In genomic region chr10:12350925-12351324, GRCh38 we compare ENCODE assay signal across 7 cellular contexts. TPM values are rescaled to one million over a fixed set of nuclear protein-coding genes. Genes with fewer than 3 reads are reported as not detected.
DNase-seq lines count a peak whose midpoint lies in the region; ATAC-seq and TF ChIP-seq lines count a peak whose summit lies in the region.

No MANE protein-coding gene starts in this region.

- peaks cover 5% of the 10 kb centered on the region for H3K27me3 Mint-ChIP-seq in activated CD4-positive, alpha-beta memory T cell treated with anti-CD3 and anti-CD28 coated beads for 36 hours
- H3K27me3 Mint-ChIP-seq in stimulated activated memory B cell treated with anti-CD40 and anti-IgM and Interleukin-4, amounts not matched to agents 10 μg/mL and 1 μg/mL and 100 μg/mL, for 72 hours = no peaks in the 10 kb centered on the region

- peaks cover 51% of the 10 kb centered on the region for H3K4me1 Mint-ChIP-seq in activated CD4-positive, alpha-beta memory T cell treated with anti-CD3 and anti-CD28 coated beads for 36 hours (ENCODE audit: low read depth)
- peaks cover 73% of the 10 kb centered on the region for H3K4me1 Mint-ChIP-seq in stimulated activated memory B cell treated with anti-CD40 and anti-IgM and Interleukin-4, amounts not matched to agents 10 μg/mL and 1 μg/mL and 100 μg/mL, for 72 hours

- H3K27ac Mint-ChIP-seq in activated CD4-positive, alpha-beta memory T cell treated with anti-CD3 and anti-CD28 coated beads for 36 hours = peak overlapping the region; percentile 82
- peak overlapping the region; percentile 95 for H3K27ac Mint-ChIP-seq in stimulated activated memory B cell treated with anti-CD40 and anti-IgM and Interleukin-4, amounts not matched to agents 10 μg/mL and 1 μg/mL and 100 μg/mL, for 72 hours

- H3K9me3 ChIP-seq in iPS-18c (ENCODE audit: control insufficient read depth, insufficient read depth, low read length) = no peaks in the 10 kb centered on the region

- POLR2A ChIA-PET in activated CD4-positive, alpha-beta memory T cell treated with anti-CD3 and anti-CD28 coated beads for 36 hours (lab: Charles Lee) = interaction anchor here (0.7 to 1.3 kb wide), 3 partner anchors 8 to 376 kb away, joined by 3 read pairs; no protein-coding TSS in a partner anchor

- no peak for ATAC-seq in stimulated activated memory B cell treated with anti-CD40 and anti-IgM and Interleukin-4, amounts not matched to agents 10 μg/mL and 1 μg/mL and 100 μg/mL, for 72 hours

- H3K4me3 ChIP-seq in HFF-Myc (replicated peaks; ENCODE audit: low read depth, low read length) (peak overlapping the region; percentile 63), iPS-18c (ENCODE audit: insufficient read depth, low read depth, low read length) (peak overlapping the region; percentile 86)

- no peak for DNase-seq in HFF-Myc (ENCODE audit: extremely low read depth, low read depth)
- peak; percentile 28 for DNase-seq in activated CD4-positive, alpha-beta memory T cell treated with anti-CD3 and anti-CD28 coated beads for 36 hours
- no peak for DNase-seq in SW480 (ENCODE audit: low spot score)
- no peak for DNase-seq in cerebellum (ENCODE audit: low spot score)
- DNase-seq in HCEC 1CT = no peak

- H3K36me3 Mint-ChIP-seq in activated CD4-positive, alpha-beta memory T cell treated with anti-CD3 and anti-CD28 coated beads for 36 hours = peaks cover 5% of the 10 kb centered on the region
- peaks cover 10% of the 10 kb centered on the region for H3K36me3 Mint-ChIP-seq in stimulated activated memory B cell treated with anti-CD40 and anti-IgM and Interleukin-4, amounts not matched to agents 10 μg/mL and 1 μg/mL and 100 μg/mL, for 72 hours

- CTCF ChIA-PET in activated CD4-positive, alpha-beta memory T cell treated with anti-CD3 and anti-CD28 coated beads for 36 hours (lab: Charles Lee) = interaction anchor here (0.6 to 2.1 kb wide), 7 partner anchors 14 to 551 kb away, joined by 3 to 9 read pairs (median 4); no protein-coding TSS in a partner anchor

- no peaks in the 10 kb centered on the region for H3K9me3 Mint-ChIP-seq in activated CD4-positive, alpha-beta memory T cell treated with anti-CD3 and anti-CD28 coated beads for 36 hours
- H3K9me3 Mint-ChIP-seq in stimulated activated memory B cell treated with anti-CD40 and anti-IgM and Interleukin-4, amounts not matched to agents 10 μg/mL and 1 μg/mL and 100 μg/mL, for 72 hours = no peaks in the 10 kb centered on the region

- intact Hi-C loops in activated CD4-positive, alpha-beta memory T cell treated with anti-CD3 and anti-CD28 coated beads for 36 hours (cut with micrococcal nuclease) = loop anchor here (1.0 to 5.0 kb wide), 4 partner anchors 16 to 306 kb away; partner anchors contain the start of gene NUDT5

- TF ChIP-seq CTCF in HFF-Myc (IDR thresholded peaks at IDR 0.05; ENCODE audit: low read depth, low read length, missing control alignments) = no peak

- peak overlapping the region; percentile 94 for H3K4me3 Mint-ChIP-seq in activated CD4-positive, alpha-beta memory T cell treated with anti-CD3 and anti-CD28 coated beads for 36 hours
- H3K4me3 Mint-ChIP-seq in stimulated activated memory B cell treated with anti-CD40 and anti-IgM and Interleukin-4, amounts not matched to agents 10 μg/mL and 1 μg/mL and 100 μg/mL, for 72 hours = peak overlapping the region; percentile 99

RNA-seq across cellular contexts. Expression of gene CAMK1D, which starts 1.6 kb away (rescaled TPM):
- total RNA-seq in activated CD4-positive, alpha-beta memory T cell treated with anti-CD3 and anti-CD28 coated beads for 36 hours = 10 to 100 TPM; 17.7 to 17.9 TPM
- total RNA-seq in cerebellum = 10.8 TPM
